In genomic region chr12:105485321-105485910, GRCh38 we compare ENCODE assay signal across 1 cellular context.
TF ChIP-seq lines count a peak whose summit lies in the region.

No MANE protein-coding gene starts in this region.

TF ChIP-seq in SK-N-SH treated with all-trans-retinoic acid at 6 μM for 48 hours, 23 proteins besides CTCF, POLR2A, EP300 and RAD21 (continued from another document):
- TF ChIP-seq, protein P1, sequence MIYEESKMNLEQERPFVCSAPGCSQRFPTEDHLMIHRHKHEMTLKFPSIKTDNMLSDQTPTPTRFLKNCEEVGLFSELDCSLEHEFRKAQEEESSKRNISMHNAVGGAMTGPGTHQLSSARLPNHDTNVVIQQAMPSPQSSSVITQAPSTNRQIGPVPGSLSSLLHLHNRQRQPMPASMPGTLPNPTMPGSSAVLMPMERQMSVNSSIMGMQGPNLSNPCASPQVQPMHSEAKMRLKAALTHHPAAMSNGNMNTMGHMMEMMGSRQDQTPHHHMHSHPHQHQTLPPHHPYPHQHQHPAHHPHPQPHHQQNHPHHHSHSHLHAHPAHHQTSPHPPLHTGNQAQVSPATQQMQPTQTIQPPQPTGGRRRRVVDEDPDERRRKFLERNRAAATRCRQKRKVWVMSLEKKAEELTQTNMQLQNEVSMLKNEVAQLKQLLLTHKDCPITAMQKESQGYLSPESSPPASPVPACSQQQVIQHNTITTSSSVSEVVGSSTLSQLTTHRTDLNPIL (CRISPR knock-in tag; IDR thresholded peaks at IDR 0.05; ENCODE audit: low read depth), result no peak
- no peak for TF ChIP-seq TCF4 (CRISPR knock-in tag; IDR thresholded peaks at IDR 0.05; ENCODE audit: borderline replicate concordance)
- TF ChIP-seq ZNF565 (CRISPR knock-in tag; conservative IDR thresholded peaks at IDR 0.05; ENCODE audit: low read depth), result no peak
- TF ChIP-seq GLIS3 (CRISPR knock-in tag; IDR thresholded peaks at IDR 0.05), result no peak
- TF ChIP-seq, protein P2, sequence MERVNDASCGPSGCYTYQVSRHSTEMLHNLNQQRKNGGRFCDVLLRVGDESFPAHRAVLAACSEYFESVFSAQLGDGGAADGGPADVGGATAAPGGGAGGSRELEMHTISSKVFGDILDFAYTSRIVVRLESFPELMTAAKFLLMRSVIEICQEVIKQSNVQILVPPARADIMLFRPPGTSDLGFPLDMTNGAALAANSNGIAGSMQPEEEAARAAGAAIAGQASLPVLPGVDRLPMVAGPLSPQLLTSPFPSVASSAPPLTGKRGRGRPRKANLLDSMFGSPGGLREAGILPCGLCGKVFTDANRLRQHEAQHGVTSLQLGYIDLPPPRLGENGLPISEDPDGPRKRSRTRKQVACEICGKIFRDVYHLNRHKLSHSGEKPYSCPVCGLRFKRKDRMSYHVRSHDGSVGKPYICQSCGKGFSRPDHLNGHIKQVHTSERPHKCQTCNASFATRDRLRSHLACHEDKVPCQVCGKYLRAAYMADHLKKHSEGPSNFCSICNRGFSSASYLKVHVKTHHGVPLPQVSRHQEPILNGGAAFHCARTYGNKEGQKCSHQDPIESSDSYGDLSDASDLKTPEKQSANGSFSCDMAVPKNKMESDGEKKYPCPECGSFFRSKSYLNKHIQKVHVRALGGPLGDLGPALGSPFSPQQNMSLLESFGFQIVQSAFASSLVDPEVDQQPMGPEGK (CRISPR knock-in tag; IDR thresholded peaks at IDR 0.05; ENCODE audit: borderline replicate concordance), result no peak
- no peak for TF ChIP-seq TOX (CRISPR knock-in tag; IDR thresholded peaks at IDR 0.05; ENCODE audit: borderline replicate concordance)
- no peak for TF ChIP-seq BACH2 (CRISPR knock-in tag; IDR thresholded peaks at IDR 0.05; ENCODE audit: borderline replicate concordance)
- TF ChIP-seq, protein P3, sequence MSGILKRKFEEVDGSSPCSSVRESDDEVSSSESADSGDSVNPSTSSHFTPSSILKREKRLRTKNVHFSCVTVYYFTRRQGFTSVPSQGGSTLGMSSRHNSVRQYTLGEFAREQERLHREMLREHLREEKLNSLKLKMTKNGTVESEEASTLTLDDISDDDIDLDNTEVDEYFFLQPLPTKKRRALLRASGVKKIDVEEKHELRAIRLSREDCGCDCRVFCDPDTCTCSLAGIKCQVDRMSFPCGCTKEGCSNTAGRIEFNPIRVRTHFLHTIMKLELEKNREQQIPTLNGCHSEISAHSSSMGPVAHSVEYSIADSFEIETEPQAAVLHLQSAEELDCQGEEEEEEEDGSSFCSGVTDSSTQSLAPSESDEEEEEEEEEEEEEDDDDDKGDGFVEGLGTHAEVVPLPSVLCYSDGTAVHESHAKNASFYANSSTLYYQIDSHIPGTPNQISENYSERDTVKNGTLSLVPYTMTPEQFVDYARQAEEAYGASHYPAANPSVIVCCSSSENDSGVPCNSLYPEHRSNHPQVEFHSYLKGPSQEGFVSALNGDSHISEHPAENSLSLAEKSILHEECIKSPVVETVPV (CRISPR knock-in tag; IDR thresholded peaks at IDR 0.05), result no peak
- no peak for TF ChIP-seq ZFP30 (CRISPR knock-in tag; IDR thresholded peaks at IDR 0.05)
